20 cellular contexts compared by ENCODE assay signal in the genomic region with DNA sequence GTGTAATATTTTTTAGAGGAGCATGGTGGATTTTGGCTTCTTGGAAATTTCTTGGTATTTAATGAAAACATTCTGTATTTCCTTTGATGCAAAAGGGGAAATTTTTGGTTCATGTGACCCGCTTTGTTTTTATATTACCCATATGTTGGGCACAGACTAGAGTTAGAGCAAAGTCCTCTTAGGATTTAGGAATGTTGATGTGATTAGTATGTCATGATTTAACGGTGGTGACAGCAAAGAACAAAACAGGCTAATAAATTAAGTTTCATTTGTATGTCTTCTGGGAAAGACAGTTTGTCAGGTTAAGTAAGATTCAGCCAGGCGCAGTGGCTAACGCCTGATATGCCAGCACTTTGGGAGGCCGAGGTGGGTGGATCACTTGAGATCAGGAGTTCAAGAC.
DNase-seq lines count a peak whose midpoint lies in the region; ATAC-seq, FAIRE-seq and TF ChIP-seq lines count a peak whose summit lies in the region.
"Had no signal": no experiment of that assay in that cellular context is flagged by ENCODE, and none has a peak within 500 bp of the region (broad histone marks: within the 10 kb centered on the region; RNA-seq: fewer than 3 reads in every experiment).

No MANE protein-coding gene starts in this region.

- no peak overlapping the region for H3K4me3 Mint-ChIP-seq in activated CD8-positive, alpha-beta T cell treated with anti-CD3 and anti-CD28 coated beads for 36 hours
- H3K4me3 Mint-ChIP-seq in CD14-positive monocyte, result no peak overlapping the region
- H3K4me3 Mint-ChIP-seq: CD4-positive, alpha-beta T cell; CD8-positive, alpha-beta T cell had no signal

- CTCF ChIA-PET in K562 (lab: Yijun Ruan, JAX; ENCODE audit: low intra/inter-chr PET ratio), result no interaction called here
- CTCF ChIA-PET in activated CD8-positive, alpha-beta T cell treated with anti-CD3 and anti-CD28 coated beads for 36 hours (lab: Charles Lee), result no interaction called here

- H3K27me3 Mint-ChIP-seq in activated CD8-positive, alpha-beta T cell treated with anti-CD3 and anti-CD28 coated beads for 36 hours, result peaks cover 9% of the 10 kb centered on the region
- H3K27me3 Mint-ChIP-seq in CD14-positive monocyte (ENCODE audit: low read depth in 3 of 3), result peaks cover 0 to 8% (median 6%) of the 10 kb centered on the region in 3 donors

- H2AFZ ChIP-seq in Karpas-422 (ENCODE audit: low read length), result no peak overlapping the region
- no peak overlapping the region for H2AFZ ChIP-seq in K562 (ENCODE audit: low read depth, low read length)

- no peaks in the 10 kb centered on the region for H3K4me1 Mint-ChIP-seq in activated CD8-positive, alpha-beta T cell treated with anti-CD3 and anti-CD28 coated beads for 36 hours (ENCODE audit: low read depth)
- no peaks in the 10 kb centered on the region for H3K4me1 Mint-ChIP-seq in CD14-positive monocyte

- TF ChIP-seq RAD21 in K562 (CRISPR knock-in tag; conservative IDR thresholded peaks at IDR 0.05 in 1 of 2, IDR thresholded peaks at IDR 0.05 in 1 of 2), result no peak

- POLR2A ChIA-PET in K562 (lab: Yijun Ruan, JAX), result no interaction called here
- POLR2A ChIA-PET in activated CD8-positive, alpha-beta T cell treated with anti-CD3 and anti-CD28 coated beads for 36 hours (lab: Charles Lee), result no interaction called here

- BruUV-seq in K562 (replicated peaks; lab: Mats Ljungman, UMichigan), result no TSS peak

- H3K4me1 ChIP-seq in Karpas-422 (ENCODE audit: low read length) (peaks cover 3% of the 10 kb centered on the region; the same call in 1 of the 2 replicates), K562 (replicated peaks in 1 of 2; ENCODE audit: control insufficient read depth in 2 of 2, insufficient read depth in 2 of 2, low read length in 2 of 2) (no peaks in the 10 kb centered on the region)
- H3K4me1 ChIP-seq: BE2C, BLaER1, Caco-2 had no signal

- H3K36me3 Mint-ChIP-seq in activated CD8-positive, alpha-beta T cell treated with anti-CD3 and anti-CD28 coated beads for 36 hours (ENCODE audit: low read depth), result no peaks in the 10 kb centered on the region
- H3K36me3 Mint-ChIP-seq in CD14-positive monocyte, result no peaks in the 10 kb centered on the region
- H3K36me3 Mint-ChIP-seq: CD8-positive, alpha-beta T cell had no signal

- no peak for ATAC-seq in K562
- no peak for ATAC-seq in activated CD8-positive, alpha-beta T cell treated with anti-CD3 and anti-CD28 coated beads for 36 hours
- ATAC-seq: CD8-positive, alpha-beta T cell had no signal

- 0% methylated on average over 5 of the region's 5 CpGs for WGBS in K562 (ENCODE audit: insufficient coverage, low coverage, missing lambda C conversion rate)

- H3K9me1 ChIP-seq in K562 (ENCODE audit: control insufficient read depth, insufficient read depth, low read length), result no peaks in the 10 kb centered on the region

- FAIRE-seq in K562 (lab: Jason Lieb, UNC), result peak; percentile 32
- FAIRE-seq: A204.1, D721Med, G401.6, GM12891, GM19239 had no signal

- TF ChIP-seq POLR2A in K562 (conservative IDR thresholded peaks at IDR 0.05), result no peak

- peak; percentile 32 for DNase-seq in Karpas-422
- no peak for DNase-seq in K562 (ENCODE audit: extremely low read depth in 1 of 4, low spot score in 3 of 4)
- DNase-seq in renal cortical epithelial cell (ENCODE audit: low read depth), result peak; percentile 15
- no peak for DNase-seq in activated CD8-positive, alpha-beta T cell treated with anti-CD3 and anti-CD28 coated beads for 36 hours
- no peak for DNase-seq in CD14-positive monocyte (ENCODE audit: low spot score)
- DNase-seq: 8988T; BE2C; C1 segment of cervical spinal cord; Caco-2; Calu3; CD4-positive, alpha-beta T cell; CD8-positive, alpha-beta T cell; DMS79 treated with DMSO at 0.1 percent for 48 hours; GF-D8 had no signal

- H3K27ac Mint-ChIP-seq in activated CD8-positive, alpha-beta T cell treated with anti-CD3 and anti-CD28 coated beads for 36 hours, result no peak overlapping the region
- H3K27ac Mint-ChIP-seq in CD14-positive monocyte, result no peak overlapping the region
- H3K27ac Mint-ChIP-seq: CD4-positive, alpha-beta T cell; CD8-positive, alpha-beta T cell had no signal

- H3K9me3 Mint-ChIP-seq in activated CD8-positive, alpha-beta T cell treated with anti-CD3 and anti-CD28 coated beads for 36 hours, result no peaks in the 10 kb centered on the region
- H3K9me3 Mint-ChIP-seq in CD14-positive monocyte, result peaks cover 0 to 3% (median 0%) of the 10 kb centered on the region in 7 donors
- H3K9me3 Mint-ChIP-seq: CD4-positive, alpha-beta T cell; CD8-positive, alpha-beta T cell had no signal

- TF ChIP-seq CTCF in K562 (IDR thresholded peaks at IDR 0.05 in 2 of 3, conservative IDR thresholded peaks at IDR 0.05 in 1 of 3; ENCODE audit: insufficient read depth in 2 of 3, low read depth in 1 of 3, low read length in 3 of 3) (no peak), CD14-positive monocyte (IDR thresholded peaks at IDR 0.05) (no peak)
- TF ChIP-seq CTCF in activated CD8-positive, alpha-beta T cell treated with anti-CD3 and anti-CD28 coated beads for 36 hours (IDR thresholded peaks at IDR 0.05), result no peak

- H3K4me3 ChIP-seq in Karpas-422 (ENCODE audit: low read length), result no peak overlapping the region
- no peak overlapping the region for H3K4me3 ChIP-seq in K562
- H3K4me3 ChIP-seq: BLaER1 had no signal

- H3K9me2 ChIP-seq in Karpas-422 (replicated peaks; ENCODE audit: insufficient read depth, low read length), result no peaks in the 10 kb centered on the region

- no peaks in the 10 kb centered on the region for H3K36me3 ChIP-seq in Karpas-422 (ENCODE audit: insufficient read depth, low read length)
- H3K36me3 ChIP-seq in K562 (ENCODE audit: control insufficient read depth, insufficient read depth, low read length), result no peaks in the 10 kb centered on the region
- H3K36me3 ChIP-seq: BE2C, BLaER1 had no signal

- H3K9ac ChIP-seq in Karpas-422 (ENCODE audit: low read length), result no peak overlapping the region
- H3K9ac ChIP-seq in K562 (ENCODE audit: insufficient read depth in 1 of 2, low read depth in 2 of 2, low read length in 2 of 2), result no peak overlapping the region
- H3K9ac ChIP-seq: BLaER1 had no signal

- intact Hi-C loops in K562 (cut with micrococcal nuclease) (no loop called here), CD14-positive monocyte (cut with micrococcal nuclease) (no loop called here)
- intact Hi-C loops in activated CD8-positive, alpha-beta T cell treated with anti-CD3 and anti-CD28 coated beads for 36 hours (cut with micrococcal nuclease), result no loop called here

- H3K9me3 ChIP-seq in Karpas-422 (ENCODE audit: low read length) (no peaks in the 10 kb centered on the region), K562 (replicated peaks; ENCODE audit: control insufficient read depth, insufficient read depth, low read depth, low read length) (no peaks in the 10 kb centered on the region)
- H3K9me3 ChIP-seq: BE2C had no signal

- no peak for TF ChIP-seq EP300 in K562 (IDR thresholded peaks at IDR 0.05; ENCODE audit: low read length)

- H3K4me2 ChIP-seq in Karpas-422 (ENCODE audit: low read depth, low read length, poor library complexity, severe bottlenecking) (no peak overlapping the region), K562 (ENCODE audit: insufficient read depth, low read length) (no peak overlapping the region)
- H3K4me2 ChIP-seq: BLaER1 had no signal

- in situ Hi-C loops in K562 (cut with MboI), result no loop called here

- no peak overlapping the region for H3K27ac ChIP-seq in Karpas-422 (ENCODE audit: low read length)
- H3K27ac ChIP-seq in K562 (ENCODE audit: extremely low read depth, low read depth, low read length), result no peak overlapping the region
- H3K27ac ChIP-seq: BLaER1 had no signal

- H3K27me3 ChIP-seq in Karpas-422 (ENCODE audit: low read length) (no peaks in the 10 kb centered on the region), K562 (ENCODE audit: control insufficient read depth in 2 of 2, insufficient read depth in 2 of 2, low read length in 2 of 2) (no peaks in the 10 kb centered on the region)
- H3K27me3 ChIP-seq: BE2C, BLaER1 had no signal

- H3K79me2 ChIP-seq in Karpas-422 (ENCODE audit: low read length), result no peaks in the 10 kb centered on the region
- H3K79me2 ChIP-seq in K562 (ENCODE audit: control insufficient read depth, insufficient read depth, low read length), result no peaks in the 10 kb centered on the region

- H4K20me1 ChIP-seq in Karpas-422 (ENCODE audit: insufficient read depth, low read depth, low read length), result no peaks in the 10 kb centered on the region
- H4K20me1 ChIP-seq in K562 (replicated peaks; ENCODE audit: control insufficient read depth, insufficient read depth, low read length), result no peaks in the 10 kb centered on the region
- H4K20me1 ChIP-seq: BLaER1 had no signal

TF ChIP-seq in K562, 482 proteins besides CTCF, POLR2A, EP300 and RAD21 (continues in another document):
- TF ChIP-seq ZC3H11A (IDR thresholded peaks at IDR 0.05; ENCODE audit: low read depth, low read length), result no peak
- no peak for TF ChIP-seq MTF1 (CRISPR knock-in tag; IDR thresholded peaks at IDR 0.05; ENCODE audit: borderline replicate concordance)
- TF ChIP-seq ZNF280A (IDR thresholded peaks at IDR 0.05; ENCODE audit: low read depth, partially characterized antibody), result no peak
- TF ChIP-seq NFXL1 (CRISPR knock-in tag; IDR thresholded peaks at IDR 0.05), result no peak

Comparison
In these comparisons a context has a peak if more than half of its experiments do, and no peak if none do; other contexts are left out.
1. DNase-seq: peak in Karpas-422 (single experiment) and renal cortical epithelial cell (single experiment); none in K562 (0 of 4), activated CD8-positive, alpha-beta T cell treated with anti-CD3 and anti-CD28 coated beads for 36 hours (single experiment) and CD14-positive monocyte (single experiment).